Comparison of ENCODE assay signal across 8 cellular contexts in genomic region chr7:37182011-37182478, GRCh38.
DNase-seq lines count a peak whose midpoint lies in the region; ATAC-seq and TF ChIP-seq lines count a peak whose summit lies in the region.

No MANE protein-coding gene starts in this region.

- CTCF ChIA-PET in GM10248 (lab: Yijun Ruan, JAX): interaction anchor here (0.6 to 5.8 kb wide), 88 partner anchors 10 to 1197 kb away, joined by 3 to 91 read pairs (median 4); no protein-coding TSS in a partner anchor

- H3K4me1 Mint-ChIP-seq in HFFc6 (ENCODE audit: low read depth): no peaks in the 10 kb centered on the region
- H3K4me1 Mint-ChIP-seq in T-helper 2 cell treated with Interferon-gamma antibody and Interleukin-4, amounts not matched to agents 5 μg/mL and 100 μg/mL, for 36 hours (ENCODE audit: low read depth): peaks cover 16% of the 10 kb centered on the region

- TF ChIP-seq POLR2A in gastrocnemius medialis (IDR thresholded peaks at IDR 0.05): no peak

- H3K9me3 Mint-ChIP-seq in HFFc6: no peaks in the 10 kb centered on the region
- H3K9me3 Mint-ChIP-seq in T-helper 2 cell treated with Interferon-gamma antibody and Interleukin-4, amounts not matched to agents 5 μg/mL and 100 μg/mL, for 36 hours: peaks cover 6% of the 10 kb centered on the region

- no peak overlapping the region for H3K4me3 ChIP-seq in astrocyte of the cerebellum (ENCODE audit: low read depth, low read length)
- no peak overlapping the region for H3K4me3 ChIP-seq in gastrocnemius medialis

- no peaks in the 10 kb centered on the region for H3K27me3 ChIP-seq in gastrocnemius medialis

- DNase-seq in GM10248 (ENCODE audit: extremely low spot score) (peak; percentile 73), HFFc6 (peak; percentile 37), NCI-H128 (lab: John Stamatoyannopoulos, UW; ENCODE audit: unreplicated experiment) (peak; percentile 69), astrocyte of the cerebellum (ENCODE audit: low read depth) (peak; percentile 66), hypothalamus (lab: John Stamatoyannopoulos, UW) (peak in 43 of 51 donors; percentile 10 to 86 (median 54)), gastrocnemius medialis (peak; percentile 16 to 54)
- DNase-seq in T-helper 2 cell treated with Interferon-gamma antibody and Interleukin-4, amounts not matched to agents 5 μg/mL and 100 μg/mL, for 36 hours (ENCODE audit: low spot score): peak; percentile 68

- ATAC-seq in gastrocnemius medialis (peak; percentile 66 to 72), HG02588 (IDR thresholded peaks at IDR 0.05; ENCODE audit: unreplicated experiment) (no peak)

- in situ Hi-C loops in astrocyte of the cerebellum (cut with HindIII; ENCODE audit: low sequenced_read_pairs): no loop called here
- in situ Hi-C loops in gastrocnemius medialis (cut with MboI; ENCODE audit: low sequenced_read_pairs in 4 of 4): loop anchor here (5.0 to 25.0 kb wide), 6 partner anchors 195 to 720 kb away; no protein-coding TSS in a partner anchor

- H3K9me3 ChIP-seq in gastrocnemius medialis: no peaks in the 10 kb centered on the region

- POLR2A ChIA-PET in GM10248 (lab: Yijun Ruan, JAX): no interaction called here

- intact Hi-C loops in gastrocnemius medialis (cut with DNase I; ENCODE audit: low total_unique reads): loop anchor here (1.0 to 10.0 kb wide), 4 partner anchors 194 to 1267 kb away; no protein-coding TSS in a partner anchor

- TF ChIP-seq CTCF in GM10248 (IDR thresholded peaks at IDR 0.05; ENCODE audit: control extremely low read depth, extremely low read depth, low read depth, missing control alignments) (peak; percentile 83), HFFc6 (IDR thresholded peaks at IDR 0.05) (peak; percentile 96), astrocyte of the cerebellum (IDR thresholded peaks at IDR 0.05; ENCODE audit: low read depth, low read length, missing control alignments) (peak; percentile 90), gastrocnemius medialis (IDR thresholded peaks at IDR 0.05 in 4 of 5, conservative IDR thresholded peaks at IDR 0.05 in 1 of 5) (peak; percentile 80 to 89 (median 82))

- no peaks in the 10 kb centered on the region for H3K36me3 ChIP-seq in gastrocnemius medialis

- peaks cover 3% of the 10 kb centered on the region; the same call in 1 of the 2 replicates for H3K27me3 Mint-ChIP-seq in HFFc6 (ENCODE audit: insufficient read depth)
- H3K27me3 Mint-ChIP-seq in T-helper 2 cell treated with Interferon-gamma antibody and Interleukin-4, amounts not matched to agents 5 μg/mL and 100 μg/mL, for 36 hours (ENCODE audit: low read depth): no peaks in the 10 kb centered on the region

- H3K4me3 Mint-ChIP-seq in HFFc6: no peak overlapping the region
- H3K4me3 Mint-ChIP-seq in T-helper 2 cell treated with Interferon-gamma antibody and Interleukin-4, amounts not matched to agents 5 μg/mL and 100 μg/mL, for 36 hours: no peak overlapping the region

- no peaks in the 10 kb centered on the region for H3K4me1 ChIP-seq in gastrocnemius medialis

- H3K27ac ChIP-seq in gastrocnemius medialis: no peak overlapping the region

- no peaks in the 10 kb centered on the region for H3K36me3 Mint-ChIP-seq in HFFc6 (ENCODE audit: low read depth)
- peaks cover 33% of the 10 kb centered on the region for H3K36me3 Mint-ChIP-seq in T-helper 2 cell treated with Interferon-gamma antibody and Interleukin-4, amounts not matched to agents 5 μg/mL and 100 μg/mL, for 36 hours (ENCODE audit: low read depth)

- no peak overlapping the region for H3K27ac Mint-ChIP-seq in HFFc6
- H3K27ac Mint-ChIP-seq in T-helper 2 cell treated with Interferon-gamma antibody and Interleukin-4, amounts not matched to agents 5 μg/mL and 100 μg/mL, for 36 hours: no peak overlapping the region
